In the genomic region with DNA sequence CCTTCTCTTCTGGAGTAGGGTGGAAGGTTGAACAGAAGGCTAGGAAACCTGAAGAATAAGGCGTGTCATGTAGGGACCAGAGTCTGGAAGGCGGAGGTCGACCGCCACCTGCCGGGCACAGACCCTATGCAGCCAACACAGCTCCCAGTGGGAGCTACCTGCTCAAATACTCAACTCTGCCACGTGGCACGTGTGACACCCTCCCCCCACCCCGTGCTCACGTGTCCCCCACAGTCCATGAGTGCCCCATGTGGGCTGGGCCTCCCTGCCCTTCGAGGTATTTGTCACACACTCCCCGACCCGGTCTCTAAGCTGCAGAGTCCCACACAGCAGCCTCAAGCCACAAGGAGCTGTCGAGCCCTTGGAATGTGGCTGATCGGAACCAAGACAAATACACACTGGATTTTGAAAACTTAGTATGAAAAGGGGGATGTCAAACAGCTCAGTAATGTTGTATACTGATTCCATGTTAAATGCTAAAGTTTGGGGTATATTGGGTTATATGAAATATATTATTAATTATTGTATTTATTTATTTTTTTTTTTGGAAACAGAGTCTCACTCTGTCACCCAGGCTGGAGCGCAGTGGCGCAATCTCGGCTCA, we compare ENCODE assay signal across 9 cellular contexts. TPM values are rescaled to one million over a fixed set of nuclear protein-coding genes. Genes with fewer than 3 reads are reported as not detected.
DNase-seq lines count a peak whose midpoint lies in the region; ATAC-seq, FAIRE-seq and TF ChIP-seq lines count a peak whose summit lies in the region.
"Had no signal": no experiment of that assay in that cellular context is flagged by ENCODE, and none has a peak within 500 bp of the region (broad histone marks: within the 10 kb centered on the region; RNA-seq: fewer than 3 reads in every experiment).

No MANE protein-coding gene starts in this region.

- intact Hi-C loops in IMR-90 (cut with micrococcal nuclease), result loop anchor here (1.0 to 5.0 kb wide), 4 partner anchors 51 to 240 kb away; a partner anchor contains a TSS

- peak overlapping the region; percentile 90 for H2AK9ac ChIP-seq in IMR-90 (replicated peaks; ENCODE audit: low read depth, low read length, poor library complexity)

- no peak for FAIRE-seq in D721Med (lab: Jason Lieb, UNC)

- dilution Hi-C loops in IMR-90 (cut with HindIII; ENCODE audit: low sequenced_read_pairs, unreplicated experiment), result no loop called here

- peak; percentile 88 for TF ChIP-seq CTCF in D721Med (IDR thresholded peaks at IDR 0.05; ENCODE audit: insufficient read depth, missing control alignments)
- TF ChIP-seq CTCF in IMR-90 (conservative IDR thresholded peaks at IDR 0.05; ENCODE audit: low read depth, low read length), result peak; percentile 47

- peak overlapping the region; percentile 83 for H2AFZ ChIP-seq in IMR-90 (replicated peaks; ENCODE audit: low read length, poor library complexity)

- H3K4me1 ChIP-seq in IMR-90 (ENCODE audit: control insufficient read depth, insufficient read depth, low read length), result 0 out of 2 replicates have a peak, but pooled peaks cover 1% of the 10 kb centered on the region

- DNase-seq in D721Med (ENCODE audit: insufficient read length, low spot score), result no peak
- DNase-seq in IMR-90, result peak; percentile 30
- DNase-seq in UCSD-AML1 (lab: John Stamatoyannopoulos, UW; ENCODE audit: unreplicated experiment), result peak; percentile 80
- no peak for DNase-seq in effector memory CD8-positive, alpha-beta T cell
- DNase-seq in renal cortical epithelial cell (ENCODE audit: low read depth), result peak; percentile 36
- DNase-seq in DMS153 treated with DMSO at 0.1 percent for 48 hours (lab: John Stamatoyannopoulos, UW; ENCODE audit: unreplicated experiment), result no peak
- DNase-seq in COR-L47 (lab: John Stamatoyannopoulos, UW), result no peak
- no peak for DNase-seq in dedifferentiated amniotic fluid mesenchymal stem cell (ENCODE audit: extremely low spot score)

- no TSS peak for BruUV-seq in IMR-90 (replicated peaks; lab: Mats Ljungman, UMichigan)

- TF ChIP-seq POLR2A in IMR-90 (IDR thresholded peaks at IDR 0.05; ENCODE audit: low read depth, low read length), result no peak

- no peak overlapping the region for H3K4me3 Mint-ChIP-seq in effector memory CD8-positive, alpha-beta T cell

- no peak overlapping the region for H4K91ac ChIP-seq in IMR-90 (ENCODE audit: insufficient read depth, low read depth, low read length)

- H3K79me1 ChIP-seq in IMR-90 (ENCODE audit: low read depth in 1 of 2, low read length in 2 of 2), result no peaks in the 10 kb centered on the region

- no peaks in the 10 kb centered on the region for H3K36me3 ChIP-seq in IMR-90 (ENCODE audit: control insufficient read depth, insufficient read depth, low read length)

- peaks cover 4 to 7% of the 10 kb centered on the region in 2 donors for H3K4me1 Mint-ChIP-seq in effector memory CD8-positive, alpha-beta T cell (ENCODE audit: low read depth in 2 of 2)

- no peak overlapping the region for H3K4ac ChIP-seq in IMR-90 (ENCODE audit: low read depth, low read length)

- CTCF ChIA-PET in IMR-90 (lab: Yijun Ruan, JAX), result interaction anchor here (0.6 to 2.4 kb wide), 12 partner anchors 9 to 241 kb away, joined by 3 to 9 read pairs (median 4); a partner anchor contains a TSS

- POLR2A ChIA-PET in IMR-90 (lab: Charles Lee; ENCODE audit: unreplicated experiment), result no interaction called here

- H2AK5ac ChIP-seq in IMR-90 (ENCODE audit: low read depth, low read length), result no peak overlapping the region

- H3K14ac ChIP-seq in IMR-90 (replicated peaks; ENCODE audit: low read depth, low read length), result no peak overlapping the region

- no peaks in the 10 kb centered on the region for H3K9me3 Mint-ChIP-seq in effector memory CD8-positive, alpha-beta T cell

- in situ Hi-C loops in IMR-90 (cut with MboI; ENCODE audit: low sequenced_read_pairs), result loop anchor here (10.0 kb wide), 1 partner anchor 244 kb away; a partner anchor contains a TSS

- H2BK20ac ChIP-seq in IMR-90 (ENCODE audit: low read depth, low read length), result no peak overlapping the region

- no peaks in the 10 kb centered on the region for H4K20me1 ChIP-seq in IMR-90 (ENCODE audit: insufficient read depth, low read length)

- no peaks in the 10 kb centered on the region for H3K9me1 ChIP-seq in IMR-90 (ENCODE audit: insufficient read depth, low read length)

- H3K23ac ChIP-seq in IMR-90 (ENCODE audit: low read depth, low read length), result no peak overlapping the region

- TF ChIP-seq RAD21 in IMR-90 (IDR thresholded peaks at IDR 0.05; ENCODE audit: low read length), result peak; percentile 37; the same call in 1 of the 2 replicates

- peaks cover 12% of the 10 kb centered on the region for H3K27me3 ChIP-seq in IMR-90 (ENCODE audit: control insufficient read depth, insufficient read depth, low read length)

- H3K4me2 ChIP-seq in IMR-90 (ENCODE audit: low read depth, low read length), result no peak overlapping the region

- no peak overlapping the region for H3K18ac ChIP-seq in IMR-90 (ENCODE audit: low read depth, low read length)

- no peak overlapping the region for H2BK120ac ChIP-seq in IMR-90 (ENCODE audit: low read depth, low read length)

- no peak overlapping the region for H2BK5ac ChIP-seq in IMR-90 (ENCODE audit: low read depth, low read length, poor library complexity, severe bottlenecking)

- ATAC-seq in IMR-90 (ENCODE audit: low read depth), result peak; percentile 21; the same call in 1 of the 2 replicates
- peak; percentile 54 for ATAC-seq in effector memory CD8-positive, alpha-beta T cell (replicated peaks)

- no peaks in the 10 kb centered on the region for H3K9me3 ChIP-seq in IMR-90 (ENCODE audit: control insufficient read depth, insufficient read depth, low read length)

- no peaks in the 10 kb centered on the region for H3K36me3 Mint-ChIP-seq in effector memory CD8-positive, alpha-beta T cell (ENCODE audit: insufficient read depth)

- no peak overlapping the region for H3K4me3 ChIP-seq in IMR-90 (ENCODE audit: insufficient read depth, low read depth, low read length)

- WGBS in IMR-90 (ENCODE audit: extremely low coverage in 2 of 2, insufficient read length in 1 of 2), 2 experiments, result 45% methylated on average over 5 of the region's 17 CpGs; no CpG with 5 or more reads in 1 of the 2 experiments

- H4K8ac ChIP-seq in IMR-90 (ENCODE audit: low read depth in 2 of 2, low read length in 2 of 2), result no peak overlapping the region

- no peak overlapping the region for H4K5ac ChIP-seq in IMR-90 (ENCODE audit: low read depth, low read length)

- H3K27ac Mint-ChIP-seq in effector memory CD8-positive, alpha-beta T cell, result no peak overlapping the region

- no peak overlapping the region for H3K56ac ChIP-seq in IMR-90 (ENCODE audit: extremely low read depth, insufficient read depth, low read length)

- peaks cover 0 to 9% of the 10 kb centered on the region in 2 donors for H3K27me3 Mint-ChIP-seq in effector memory CD8-positive, alpha-beta T cell

- H3K9ac ChIP-seq in IMR-90 (ENCODE audit: low read depth, low read length), result no peak overlapping the region

- no peak overlapping the region for H2BK15ac ChIP-seq in IMR-90 (ENCODE audit: low read depth, low read length)

- no peak overlapping the region for H3K27ac ChIP-seq in IMR-90 (ENCODE audit: insufficient read depth, low read length)

TF ChIP-seq in IMR-90, 13 proteins besides CTCF, POLR2A, EP300 and RAD21:
- TF ChIP-seq NFE2L2 (IDR thresholded peaks at IDR 0.05; ENCODE audit: low read depth, low read length) (no peak), CHD1 (IDR thresholded peaks at IDR 0.05; ENCODE audit: low read depth, low read length) (no peak), SMC3 (IDR thresholded peaks at IDR 0.05; ENCODE audit: low read depth, low read length) (peak; percentile 28), BHLHE40 (IDR thresholded peaks at IDR 0.05; ENCODE audit: low read depth, low read length) (peak; percentile 92)
- TF ChIP-seq, protein P1, sequence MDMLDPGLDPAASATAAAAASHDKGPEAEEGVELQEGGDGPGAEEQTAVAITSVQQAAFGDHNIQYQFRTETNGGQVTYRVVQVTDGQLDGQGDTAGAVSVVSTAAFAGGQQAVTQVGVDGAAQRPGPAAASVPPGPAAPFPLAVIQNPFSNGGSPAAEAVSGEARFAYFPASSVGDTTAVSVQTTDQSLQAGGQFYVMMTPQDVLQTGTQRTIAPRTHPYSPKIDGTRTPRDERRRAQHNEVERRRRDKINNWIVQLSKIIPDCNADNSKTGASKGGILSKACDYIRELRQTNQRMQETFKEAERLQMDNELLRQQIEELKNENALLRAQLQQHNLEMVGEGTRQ (IDR thresholded peaks at IDR 0.05; ENCODE audit: low read depth, low read length), result peak; percentile 76; the same call in 1 of the 2 replicates

RNA-seq across cellular contexts. Expression of a gene that starts 11.7 kb away (rescaled TPM):
- 0.18 and 0.56 TPM in 2 replicates for total RNA-seq in IMR-90 (2012; rRNA removed)
- polyA plus RNA-seq in IMR-90 (2012; rRNA removed), result 1.7 and 2.7 TPM in 2 replicates
- polyA plus RNA-seq in IMR-90 (2012; cell fraction: cytosol; rRNA removed), result 0.27 and 2.5 TPM in 2 replicates
- polyA plus RNA-seq in IMR-90 (2012; cell fraction: nucleus; rRNA removed; ENCODE audit: low replicate concordance), result 6.8 and 10.5 TPM in 2 replicates
- total RNA-seq in renal cortical epithelial cell, result 3.9 and 6.9 TPM in 2 replicates

RNA-seq across cellular contexts. Expression of a gene that starts 25.1 kb away (rescaled TPM):
- not detected in 2 replicates for total RNA-seq in IMR-90 (2012; rRNA removed)
- polyA plus RNA-seq in IMR-90 (2012; rRNA removed), result not detected in 2 replicates
- not detected in 2 replicates for polyA plus RNA-seq in IMR-90 (2012; cell fraction: cytosol; rRNA removed)
- not detected in 2 replicates for polyA plus RNA-seq in IMR-90 (2012; cell fraction: nucleus; rRNA removed; ENCODE audit: low replicate concordance)
- total RNA-seq in renal cortical epithelial cell, result not detected in 2 replicates
- total RNA-seq: mononuclear cell had no signal

RNA-seq across cellular contexts. Expression of a gene that starts 26.6 kb away (rescaled TPM):
- 5.6 and 5.7 TPM in 2 replicates for total RNA-seq in IMR-90 (2012; rRNA removed)
- polyA plus RNA-seq in IMR-90 (2012; rRNA removed), result 18.9 and 23.2 TPM in 2 replicates
- 14.2 and 21.1 TPM in 2 replicates for polyA plus RNA-seq in IMR-90 (2012; cell fraction: cytosol; rRNA removed)
- 12.6 and 30.3 TPM in 2 replicates for polyA plus RNA-seq in IMR-90 (2012; cell fraction: nucleus; rRNA removed; ENCODE audit: low replicate concordance)
- 36.8 and 69.2 TPM in 2 replicates for total RNA-seq in renal cortical epithelial cell

RNA-seq across cellular contexts. Expression of a gene that starts 36.8 kb away (rescaled TPM):
- not detected in 2 replicates for total RNA-seq in IMR-90 (2012; rRNA removed)
- polyA plus RNA-seq in IMR-90 (2012; rRNA removed), result not detected in 2 replicates
- polyA plus RNA-seq in IMR-90 (2012; cell fraction: cytosol; rRNA removed), result not detected in 2 replicates
- not detected in 2 replicates for polyA plus RNA-seq in IMR-90 (2012; cell fraction: nucleus; rRNA removed; ENCODE audit: low replicate concordance)
- total RNA-seq in renal cortical epithelial cell, result not detected in 2 replicates
- total RNA-seq: mononuclear cell had no signal

RNA-seq across cellular contexts. Expression of a gene that starts 37.8 kb away (rescaled TPM):
- total RNA-seq in IMR-90 (2012; rRNA removed) (not detected in 2 replicates), renal cortical epithelial cell (not detected in 2 replicates)
- polyA plus RNA-seq in IMR-90 (2012; rRNA removed), result not detected in 2 replicates
- polyA plus RNA-seq in IMR-90 (2012; cell fraction: cytosol; rRNA removed), result 0.01 TPM in 1 of 2 replicates, not detected in the other
- not detected in 2 replicates for polyA plus RNA-seq in IMR-90 (2012; cell fraction: nucleus; rRNA removed; ENCODE audit: low replicate concordance)
- total RNA-seq: mononuclear cell had no signal

Comparison
In these comparisons a context has a peak if more than half of its experiments do, and no peak if none do; other contexts are left out.
1. DNase-seq: peak in IMR-90 (single experiment), UCSD-AML1 (single experiment) and renal cortical epithelial cell (single experiment); none in D721Med (single experiment), effector memory CD8-positive, alpha-beta T cell (0 of 3), DMS153 treated with DMSO at 0.1 percent for 48 hours (single experiment), COR-L47 (single experiment) and dedifferentiated amniotic fluid mesenchymal stem cell (single experiment).